8 cellular contexts compared by ENCODE assay signal in genomic region chr7:151626422-151627115, GRCh38.
A peak's percentile ranks its signal among the peaks of the same experiment; 100 is the strongest.
DNase-seq lines count a peak whose midpoint lies in the region; ATAC-seq, FAIRE-seq and TF ChIP-seq lines count a peak whose summit lies in the region.

No MANE protein-coding gene starts in this region.

- peak; percentile 44 to 53; a peak in 3 of 4 replicates for TF ChIP-seq RAD21 in K562 (CRISPR knock-in tag; conservative IDR thresholded peaks at IDR 0.05 in 1 of 2, IDR thresholded peaks at IDR 0.05 in 1 of 2)

- TF ChIP-seq POLR2A in K562 (conservative IDR thresholded peaks at IDR 0.05) (no peak), right lobe of liver (IDR thresholded peaks at IDR 0.05) (no peak)

- intact Hi-C loops in K562 (cut with micrococcal nuclease) (loop anchor here (2.0 kb wide), 1 partner anchor 78 kb away; no protein-coding TSS in a partner anchor), right lobe of liver (cut with DNase I) (no loop called here)

- no peak overlapping the region for H3K4me2 ChIP-seq in K562 (ENCODE audit: insufficient read depth, low read length)

- no peaks in the 10 kb centered on the region for H3K9me1 ChIP-seq in K562 (ENCODE audit: control insufficient read depth, insufficient read depth, low read length)

- H3K4me3 ChIP-seq in K562: no peak overlapping the region
- H3K4me3 ChIP-seq in right lobe of liver: no peak overlapping the region

- in situ Hi-C loops in K562 (cut with MboI): no loop called here

- POLR2A ChIA-PET in K562 (lab: Yijun Ruan, JAX): interaction anchor here (2.0 kb wide), 1 partner anchor 11 kb away, joined by 9 read pairs; no protein-coding TSS in a partner anchor

- BruUV-seq in K562 (replicated peaks; lab: Mats Ljungman, UMichigan): no TSS peak

- peak; percentile 48 for FAIRE-seq in K562 (lab: Jason Lieb, UNC)

- TF ChIP-seq CTCF in K562 (IDR thresholded peaks at IDR 0.05 in 2 of 3, conservative IDR thresholded peaks at IDR 0.05 in 1 of 3; ENCODE audit: insufficient read depth in 2 of 3, low read depth in 1 of 3, low read length in 3 of 3) (peak; percentile 53 to 57 (median 55)), right lobe of liver (IDR thresholded peaks at IDR 0.05) (peak; percentile 46 to 60 (median 52))

- ATAC-seq in K562 (peak; percentile 74), right lobe of liver (peak; percentile 82 to 93 (median 87)), HG03095 (IDR thresholded peaks at IDR 0.05; ENCODE audit: unreplicated experiment) (no peak), HG02610 (IDR thresholded peaks at IDR 0.05; ENCODE audit: unreplicated experiment) (no peak)

- TF ChIP-seq EP300 in K562 (IDR thresholded peaks at IDR 0.05; ENCODE audit: low read length): no peak

- peak; percentile 17 for DNase-seq in activated CD8-positive, alpha-beta memory T cell treated with anti-CD3 and anti-CD28 coated beads, Interleukin-2, amount 50 U/mL, for 1 hour (ENCODE audit: extremely low read depth)
- DNase-seq in activated CD8-positive, alpha-beta memory T cell treated with anti-CD3 and anti-CD28 coated beads, Interleukin-2, amount 50 U/mL, for 48 hours: no peak
- DNase-seq in NCI-H526 treated with DMSO at 0.1 percent for 48 hours (lab: John Stamatoyannopoulos, UW): peak; percentile 11
- peak in 2 of 4 experiments; percentile 27 to 29 for DNase-seq in K562 (ENCODE audit: extremely low read depth in 1 of 4, low spot score in 3 of 4)
- peak in 2 of 3 donors; percentile 38 to 58 for DNase-seq in right lobe of liver
- no peak for DNase-seq in amniotic stem cell (lab: John Stamatoyannopoulos, UW)

- H3K79me2 ChIP-seq in K562 (ENCODE audit: control insufficient read depth, insufficient read depth, low read length): no peaks in the 10 kb centered on the region

- H3K9ac ChIP-seq in K562 (ENCODE audit: insufficient read depth in 1 of 2, low read depth in 2 of 2, low read length in 2 of 2): no peak overlapping the region

- no peak overlapping the region for H2AFZ ChIP-seq in K562 (ENCODE audit: low read depth, low read length)

- H3K36me3 ChIP-seq in K562 (ENCODE audit: control insufficient read depth, insufficient read depth, low read length) (no peaks in the 10 kb centered on the region), right lobe of liver (peaks cover 0 to 5% (median 0%) of the 10 kb centered on the region in 4 donors)

- H3K9me3 ChIP-seq in K562 (replicated peaks; ENCODE audit: control insufficient read depth, insufficient read depth, low read depth, low read length) (no peaks in the 10 kb centered on the region), right lobe of liver (no peaks in the 10 kb centered on the region)

- H4K20me1 ChIP-seq in K562 (replicated peaks; ENCODE audit: control insufficient read depth, insufficient read depth, low read length): peaks cover 16% of the 10 kb centered on the region

- CTCF ChIA-PET in K562 (lab: Yijun Ruan, JAX; ENCODE audit: low intra/inter-chr PET ratio): interaction anchor here (0.5 to 1.4 kb wide), 2 partner anchors 80 to 133 kb away, joined by 3 to 8 read pairs; no protein-coding TSS in a partner anchor

- H3K27ac ChIP-seq in K562 (ENCODE audit: extremely low read depth, low read depth, low read length) (no peak overlapping the region), right lobe of liver (peak overlapping the region in 1 of 3 donors; percentile 5)

- H3K4me1 ChIP-seq in K562 (replicated peaks in 1 of 2; ENCODE audit: control insufficient read depth in 2 of 2, insufficient read depth in 2 of 2, low read length in 2 of 2) (peaks cover 2 to 6% of the 10 kb centered on the region in 2 experiments; a peak in 3 of 5 replicates), right lobe of liver (peaks cover 0 to 11% (median 0%) of the 10 kb centered on the region in 4 donors)

- 6% methylated on average over 11 of the region's 11 CpGs for WGBS in K562 (ENCODE audit: insufficient coverage, low coverage, missing lambda C conversion rate)
- WGBS in right lobe of liver (ENCODE audit: insufficient coverage, low coverage, low lambda C conversion rate, missing lambda C conversion rate): 40% methylated on average over 10 of the region's 11 CpGs

- H3K27me3 ChIP-seq in K562 (ENCODE audit: control insufficient read depth in 2 of 2, insufficient read depth in 2 of 2, low read length in 2 of 2): peaks cover 56 to 77% of the 10 kb centered on the region in 2 experiments
- no peaks in the 10 kb centered on the region for H3K27me3 ChIP-seq in right lobe of liver

TF ChIP-seq in K562, 482 proteins besides CTCF, POLR2A, EP300 and RAD21:
- TF ChIP-seq ZBTB26 (CRISPR knock-in tag; IDR thresholded peaks at IDR 0.05) (no peak), XRCC5 (IDR thresholded peaks at IDR 0.05; ENCODE audit: low read depth, low read length) (no peak), NUFIP1 (IDR thresholded peaks at IDR 0.05; ENCODE audit: partially characterized antibody) (no peak), HNRNPLL (IDR thresholded peaks at IDR 0.05; ENCODE audit: low read depth, low read length, poor library complexity, severe bottlenecking) (no peak), CHAMP1 (IDR thresholded peaks at IDR 0.05) (no peak), SP2 (IDR thresholded peaks at IDR 0.05; ENCODE audit: extremely low read depth, low read depth, low read length, poor library complexity, severe bottlenecking) (no peak), ZNF655 (CRISPR knock-in tag; IDR thresholded peaks at IDR 0.05) (no peak), HMGN3 (IDR thresholded peaks at IDR 0.05; ENCODE audit: borderline replicate concordance, extremely low read depth, insufficient read length, low read depth, low read length) (no peak), FOXJ3 (CRISPR knock-in tag; IDR thresholded peaks at IDR 0.05) (no peak), JUNB (CRISPR knock-in tag; conservative IDR thresholded peaks at IDR 0.05) (no peak), SMARCA4 (IDR thresholded peaks at IDR 0.05) (no peak), NBN (IDR thresholded peaks at IDR 0.05; ENCODE audit: low read depth) (no peak)

Comparison
In these comparisons a context has a peak if more than half of its experiments do, and no peak if none do; other contexts are left out.
1. DNase-seq: peak in activated CD8-positive, alpha-beta memory T cell treated with anti-CD3 and anti-CD28 coated beads, Interleukin-2, amount 50 U/mL, for 1 hour (single experiment), NCI-H526 treated with DMSO at 0.1 percent for 48 hours (single experiment) and right lobe of liver (2 of 3); none in activated CD8-positive, alpha-beta memory T cell treated with anti-CD3 and anti-CD28 coated beads, Interleukin-2, amount 50 U/mL, for 48 hours (single experiment) and amniotic stem cell (single experiment).
2. ATAC-seq: peak in K562 (single experiment) and right lobe of liver (4 of 4); none in HG03095 (single experiment) and HG02610 (single experiment).